ENCODE assay signal across 1 cellular context in genomic region chr1:6991271-6991670, GRCh38.
TF ChIP-seq lines count a peak whose summit lies in the region.

No MANE protein-coding gene starts in this region.

TF ChIP-seq in H1, 55 proteins besides CTCF, POLR2A, EP300 and RAD21:
- TF ChIP-seq USF2 (IDR thresholded peaks at IDR 0.05; ENCODE audit: low read length) (no peak), BCL11A (IDR thresholded peaks at IDR 0.05; ENCODE audit: low read depth in 2 of 2, low read length in 2 of 2) (no peak), CBX8 (IDR thresholded peaks at IDR 0.05; ENCODE audit: borderline replicate concordance, low read depth, low read length) (no peak), JUND (IDR thresholded peaks at IDR 0.05; ENCODE audit: low read length) (no peak), ATF2 (IDR thresholded peaks at IDR 0.05; ENCODE audit: low read length) (no peak), YY1 (IDR thresholded peaks at IDR 0.05; ENCODE audit: low read depth, low read length) (no peak), ZNF274 (IDR thresholded peaks at IDR 0.05; ENCODE audit: borderline replicate concordance, extremely low read depth, low read length) (no peak), CEBPB (IDR thresholded peaks at IDR 0.05; ENCODE audit: low read depth, low read length) (no peak), RXRA (IDR thresholded peaks at IDR 0.05; ENCODE audit: insufficient read depth, low read depth, low read length) (no peak)
